ENCODE assay signal across 31 cellular contexts in genomic region chr2:200640906-200641305, GRCh38. TPM values are rescaled to one million over a fixed set of nuclear protein-coding genes. Genes with fewer than 3 reads are reported as not detected.
"Had no signal": no experiment of that assay in that cellular context is flagged by ENCODE, and none has a peak within 500 bp of the region (broad histone marks: within the 10 kb centered on the region; RNA-seq: fewer than 3 reads in every experiment).

No MANE protein-coding gene starts in this region.

- H3K9me3 Mint-ChIP-seq: naive B cell; natural killer cell; nephron progenitor cell; neural progenitor cell; stimulated activated naive B cell treated with anti-CD40 and anti-IgM and Interleukin-4, amounts not matched to agents 10 μg/mL and 1 μg/mL and 100 μg/mL, for 72 hours had no signal

- H3K4me3 ChIP-seq: left ventricle myocardium inferior, lung, neural progenitor cell, ovary, right atrium auricular region, right lobe of liver, smooth muscle cell, stomach, testis, thyroid gland, transverse colon, upper lobe of left lung, vagina had no signal

- H3K4me1 ChIP-seq: left ventricle myocardium inferior, right atrium auricular region, stomach, testis, transverse colon, upper lobe of left lung, vagina had no signal

- H3K27ac Mint-ChIP-seq: mesothelial cell of epicardium; naive B cell; natural killer cell; neural progenitor cell; progenitor cell of endocrine pancreas; stimulated activated naive B cell treated with anti-CD40 and anti-IgM and Interleukin-4, amounts not matched to agents 10 μg/mL and 1 μg/mL and 100 μg/mL, for 72 hours had no signal

- H3K36me3 Mint-ChIP-seq: mesothelial cell of epicardium; naive B cell; natural killer cell; neural progenitor cell; stimulated activated naive B cell treated with anti-CD40 and anti-IgM and Interleukin-4, amounts not matched to agents 10 μg/mL and 1 μg/mL and 100 μg/mL, for 72 hours had no signal

- DNase-seq: hypothalamus; kidney glomerular epithelial cell; left cardiac atrium; left ventricle myocardium inferior; mesendoderm; naive B cell; natural killer cell; nephron progenitor cell; occipital lobe; ovary; right lobe of liver; stimulated activated CD4-positive, alpha-beta T cell treated with anti-CD3 and anti-CD28 coated beads, Interleukin-1b, Interleukin-23, amount 100 ng/mL, for 48 hours; stimulated activated CD4-positive, alpha-beta T cell treated with anti-CD3 and anti-CD28 coated beads, Interleukin-2, amount 100 ng/mL, for 48 hours; stimulated activated CD4-positive, alpha-beta T cell treated with anti-CD3 and anti-CD28 coated beads, Interleukin-4, amount 100 ng/mL, for 4 hours; stimulated activated CD8-positive, alpha-beta memory T cell treated with anti-CD3 and anti-CD28 coated beads, Interleukin-4, amount 100 ng/mL, for 48 hours; stimulated activated naive B cell treated with anti-CD40 and anti-IgM and Interleukin-4, amounts not matched to agents 10 μg/mL and 1 μg/mL and 100 μg/mL, for 72 hours; stimulated activated naive CD8-positive, alpha-beta T cell treated with anti-CD3 and anti-CD28 coated beads, Interleukin-15, Interleukin-2, amounts not matched to agents 100 U/mL and 50 U/mL, for 24 hours; stomach; testis; thyroid gland; transverse colon; upper lobe of left lung had no signal

- H3K27me3 Mint-ChIP-seq: naive B cell; progenitor cell of endocrine pancreas; stimulated activated naive B cell treated with anti-CD40 and anti-IgM and Interleukin-4, amounts not matched to agents 10 μg/mL and 1 μg/mL and 100 μg/mL, for 72 hours had no signal

- H3K9me3 ChIP-seq: left ventricle myocardium inferior, neutrophil, ovary, right atrium auricular region, right lobe of liver, stomach, testis, thyroid gland, transverse colon, upper lobe of left lung, vagina had no signal

- ATAC-seq: natural killer cell; stimulated activated naive B cell treated with anti-CD40 and anti-IgM and Interleukin-4, amounts not matched to agents 10 μg/mL and 1 μg/mL and 100 μg/mL, for 72 hours; stimulated activated naive CD8-positive, alpha-beta T cell treated with anti-CD3 and anti-CD28 coated beads, Interleukin-15, Interleukin-2, amounts not matched to agents 100 U/mL and 50 U/mL, for 24 hours had no signal

- H3K27me3 ChIP-seq: neural progenitor cell, neutrophil, ovary, right atrium auricular region, right lobe of liver, stomach, testis, thyroid gland, transverse colon, upper lobe of left lung, vagina had no signal

- H3K4me1 Mint-ChIP-seq: mesothelial cell of epicardium; naive B cell; natural killer cell; neural progenitor cell; stimulated activated naive B cell treated with anti-CD40 and anti-IgM and Interleukin-4, amounts not matched to agents 10 μg/mL and 1 μg/mL and 100 μg/mL, for 72 hours had no signal

- H3K27ac ChIP-seq: left ventricle myocardium inferior, neural progenitor cell, neutrophil, ovary, right atrium auricular region, right lobe of liver, stomach, testis, thyroid gland, transverse colon, upper lobe of left lung, vagina had no signal

- H3K36me3 ChIP-seq: left ventricle myocardium inferior, neural progenitor cell, neutrophil, ovary, right atrium auricular region, thyroid gland, transverse colon, upper lobe of left lung, vagina had no signal

- H3K4me3 Mint-ChIP-seq: mesothelial cell of epicardium; naive B cell; natural killer cell; nephron progenitor cell; neural progenitor cell; stimulated activated naive B cell treated with anti-CD40 and anti-IgM and Interleukin-4, amounts not matched to agents 10 μg/mL and 1 μg/mL and 100 μg/mL, for 72 hours had no signal

RNA-seq across cellular contexts. Expression of gene AOX1, which starts 55.1 kb away (rescaled TPM):
- total RNA-seq: mononuclear cell, natural killer cell had no signal
